In genomic region chr1:222644649-222645005, GRCh38 we compare ENCODE assay signal across 8 cellular contexts. TPM values are rescaled to one million over a fixed set of nuclear protein-coding genes. Genes with fewer than 3 reads are reported as not detected.
A peak's percentile ranks its signal among the peaks of the same experiment; 100 is the strongest.
DNase-seq lines count a peak whose midpoint lies in the region; ATAC-seq lines count a peak whose summit lies in the region.

No MANE protein-coding gene starts in this region.

- no peaks in the 10 kb centered on the region for H3K27me3 ChIP-seq in iPS-15b (ENCODE audit: control insufficient read depth, insufficient read depth, low read length)

- no peaks in the 10 kb centered on the region for H3K4me1 ChIP-seq in iPS-15b (ENCODE audit: control insufficient read depth, insufficient read depth, low read length)

- H3K4me3 ChIP-seq in iPS-15b (ENCODE audit: low read depth, low read length): peak overlapping the region; percentile 96

- peak overlapping the region; percentile 76 for H3K9ac ChIP-seq in iPS-15b (ENCODE audit: low read depth, low read length)

- peak overlapping the region; percentile 94 for H3K4me3 Mint-ChIP-seq in activated T-helper 17 cell treated with anti-CD3 and anti-CD28 coated beads, Interleukin-2, amount 50 U/mL, for 72 hours
- H3K4me3 Mint-ChIP-seq in stimulated activated memory B cell treated with anti-CD40 and anti-IgM and Interleukin-4, amounts not matched to agents 10 μg/mL and 1 μg/mL and 100 μg/mL, for 72 hours: peak overlapping the region; percentile 79

- no peak for ATAC-seq in activated T-helper 17 cell treated with anti-CD3 and anti-CD28 coated beads, Interleukin-2, amount 50 U/mL, for 72 hours (replicated peaks)
- ATAC-seq in stimulated activated memory B cell treated with anti-CD40 and anti-IgM and Interleukin-4, amounts not matched to agents 10 μg/mL and 1 μg/mL and 100 μg/mL, for 72 hours: no peak
- ATAC-seq in GM18519 (IDR thresholded peaks at IDR 0.05; ENCODE audit: low FRiP score, unreplicated experiment) (no peak), GM19467 (IDR thresholded peaks at IDR 0.05; ENCODE audit: unreplicated experiment) (no peak)

- DNase-seq in stimulated activated naive CD4-positive, alpha-beta T cell (lab: John Stamatoyannopoulos, UW): peak in 5 of 6 experiments; percentile 47 to 83 (median 61)
- no peak for DNase-seq in stimulated activated naive CD4-positive, alpha-beta T cell treated with Interleukin-2 at 50 U/mL for 16 hours (lab: John Stamatoyannopoulos, UW)
- DNase-seq in hippocampal formation (lab: John Stamatoyannopoulos, UW): no peak

- H3K9me3 ChIP-seq in iPS-15b (ENCODE audit: control insufficient read depth, insufficient read depth, low read length): no peaks in the 10 kb centered on the region

- H3K27ac Mint-ChIP-seq in activated T-helper 17 cell treated with anti-CD3 and anti-CD28 coated beads, Interleukin-2, amount 50 U/mL, for 72 hours: peak overlapping the region; percentile 96
- peak overlapping the region; percentile 92 for H3K27ac Mint-ChIP-seq in stimulated activated memory B cell treated with anti-CD40 and anti-IgM and Interleukin-4, amounts not matched to agents 10 μg/mL and 1 μg/mL and 100 μg/mL, for 72 hours

- no peaks in the 10 kb centered on the region for H3K9me3 Mint-ChIP-seq in activated T-helper 17 cell treated with anti-CD3 and anti-CD28 coated beads, Interleukin-2, amount 50 U/mL, for 72 hours
- no peaks in the 10 kb centered on the region for H3K9me3 Mint-ChIP-seq in stimulated activated memory B cell treated with anti-CD40 and anti-IgM and Interleukin-4, amounts not matched to agents 10 μg/mL and 1 μg/mL and 100 μg/mL, for 72 hours

- H3K27me3 Mint-ChIP-seq in activated T-helper 17 cell treated with anti-CD3 and anti-CD28 coated beads, Interleukin-2, amount 50 U/mL, for 72 hours: no peaks in the 10 kb centered on the region
- no peaks in the 10 kb centered on the region for H3K27me3 Mint-ChIP-seq in stimulated activated memory B cell treated with anti-CD40 and anti-IgM and Interleukin-4, amounts not matched to agents 10 μg/mL and 1 μg/mL and 100 μg/mL, for 72 hours

- H3K4me1 Mint-ChIP-seq in activated T-helper 17 cell treated with anti-CD3 and anti-CD28 coated beads, Interleukin-2, amount 50 U/mL, for 72 hours: peaks cover 10% of the 10 kb centered on the region
- H3K4me1 Mint-ChIP-seq in stimulated activated memory B cell treated with anti-CD40 and anti-IgM and Interleukin-4, amounts not matched to agents 10 μg/mL and 1 μg/mL and 100 μg/mL, for 72 hours: peaks cover 15% of the 10 kb centered on the region

- H3K36me3 ChIP-seq in iPS-15b (ENCODE audit: control insufficient read depth, insufficient read depth, low read length): no peaks in the 10 kb centered on the region

- peaks cover 51% of the 10 kb centered on the region for H3K36me3 Mint-ChIP-seq in activated T-helper 17 cell treated with anti-CD3 and anti-CD28 coated beads, Interleukin-2, amount 50 U/mL, for 72 hours (ENCODE audit: low read depth)
- peaks cover 6% of the 10 kb centered on the region for H3K36me3 Mint-ChIP-seq in stimulated activated memory B cell treated with anti-CD40 and anti-IgM and Interleukin-4, amounts not matched to agents 10 μg/mL and 1 μg/mL and 100 μg/mL, for 72 hours

RNA-seq across cellular contexts. Expression of gene MIA3, which starts 26.7 kb away (rescaled TPM):
- 10 to 100 TPM; 31.2 to 32.8 TPM for total RNA-seq in activated T-helper 17 cell treated with anti-CD3 and anti-CD28 coated beads, Interleukin-2, amount 50 U/mL, for 72 hours

RNA-seq across cellular contexts. Expression of gene TAF1A, which starts 54.9 kb away (rescaled TPM):
- 10 to 100 TPM; 13.1 to 19.5 TPM for total RNA-seq in activated T-helper 17 cell treated with anti-CD3 and anti-CD28 coated beads, Interleukin-2, amount 50 U/mL, for 72 hours

Comparison
In these comparisons a context has a peak if more than half of its experiments do, and no peak if none do; other contexts are left out.
1. DNase-seq: peak in stimulated activated naive CD4-positive, alpha-beta T cell (5 of 6); none in stimulated activated naive CD4-positive, alpha-beta T cell treated with Interleukin-2 at 50 U/mL for 16 hours (single experiment) and hippocampal formation (0 of 2).